ENCODE assay signal across 16 cellular contexts in the genomic region with DNA sequence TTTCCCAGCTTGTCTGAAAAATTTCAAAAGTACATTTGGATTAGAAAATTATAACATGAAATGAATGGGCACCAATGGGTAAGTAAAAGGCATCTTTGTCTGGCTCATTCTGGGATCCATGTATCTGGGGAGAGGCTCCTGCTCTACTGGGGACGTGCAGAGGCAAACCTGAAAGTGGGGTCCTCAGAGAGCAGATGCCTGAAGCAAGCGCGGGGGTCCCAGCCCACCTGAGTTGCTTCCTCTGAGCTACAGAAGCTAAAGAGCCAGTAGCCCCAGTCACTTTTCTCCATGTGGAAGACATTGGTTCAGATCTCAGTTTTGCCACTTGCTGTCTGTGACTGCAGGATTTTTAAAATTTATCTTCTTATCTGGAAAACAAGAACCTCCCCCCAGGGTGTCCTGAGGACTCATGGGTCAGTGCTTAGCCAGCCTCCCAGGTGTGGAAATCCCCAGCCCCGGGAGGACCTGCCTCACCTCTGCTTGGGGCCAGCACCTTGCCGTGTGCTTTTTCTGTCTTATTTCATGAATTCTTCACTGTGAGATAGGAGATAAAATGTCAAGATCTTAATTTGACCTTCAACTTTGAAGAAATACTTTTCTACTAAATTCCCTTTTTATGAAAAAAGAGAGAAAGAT. TPM values are rescaled to one million over a fixed set of nuclear protein-coding genes. Genes with fewer than 3 reads are reported as not detected.
DNase-seq lines count a peak whose midpoint lies in the region; ATAC-seq and TF ChIP-seq lines count a peak whose summit lies in the region.
"Had no signal": no experiment of that assay in that cellular context is flagged by ENCODE, and none has a peak within 500 bp of the region (broad histone marks: within the 10 kb centered on the region; RNA-seq: fewer than 3 reads in every experiment).

No MANE protein-coding gene starts in this region.

- no peaks in the 10 kb centered on the region for H3K36me3 Mint-ChIP-seq in CD14-positive monocyte
- H3K36me3 Mint-ChIP-seq: CD4-positive, CD25-positive, alpha-beta regulatory T cell had no signal

- H3K4me1 ChIP-seq in parathyroid adenoma (peaks cover 11% of the 10 kb centered on the region), upper lobe of right lung (no peaks in the 10 kb centered on the region)
- H3K4me1 ChIP-seq: A549, BE2C, HAP-1 had no signal

- H3K4me1 Mint-ChIP-seq in CD14-positive monocyte: no peaks in the 10 kb centered on the region

- no peaks in the 10 kb centered on the region for H3K79me2 ChIP-seq in parathyroid adenoma

- H3K9me3 Mint-ChIP-seq in CD14-positive monocyte: no peaks in the 10 kb centered on the region
- H3K9me3 Mint-ChIP-seq: CD4-positive, CD25-positive, alpha-beta regulatory T cell; GM23338 had no signal

- H3K27ac Mint-ChIP-seq in CD14-positive monocyte: no peak overlapping the region
- H3K27ac Mint-ChIP-seq: GM23338 had no signal

- peak; percentile 16 for DNase-seq in CD14-positive monocyte (ENCODE audit: low spot score)
- DNase-seq in WERI-Rb-1: peak; percentile 55
- peak; percentile 15 for DNase-seq in upper lobe of right lung
- DNase-seq in activated CD4-positive, alpha-beta T cell treated with anti-CD3 and anti-CD28 coated beads for 4 hours: no peak
- DNase-seq: BE2C; CD4-positive, CD25-positive, alpha-beta regulatory T cell; GF-D8; IMR-90; KBM-7 had no signal

- peak overlapping the region; percentile 27 for H3K27ac ChIP-seq in WERI-Rb-1
- H3K27ac ChIP-seq in parathyroid adenoma: peak overlapping the region; percentile 68
- H3K27ac ChIP-seq in upper lobe of right lung: no peak overlapping the region
- H3K27ac ChIP-seq: A549, HL-60 had no signal

- no peak for ATAC-seq in upper lobe of right lung
- no peak for ATAC-seq in HG02642 (IDR thresholded peaks at IDR 0.05; ENCODE audit: poor library complexity, unreplicated experiment)
- ATAC-seq in HG03378 (IDR thresholded peaks at IDR 0.05; ENCODE audit: unreplicated experiment): no peak
- ATAC-seq: A549, GM23338 had no signal

- intact Hi-C loops in CD14-positive monocyte (cut with micrococcal nuclease): no loop called here
- intact Hi-C loops in upper lobe of right lung (cut with DNase I): no loop called here

- H3K27me3 Mint-ChIP-seq in CD14-positive monocyte (ENCODE audit: low read depth in 3 of 3): peaks cover 0 to 6% (median 5%) of the 10 kb centered on the region in 3 donors

- H3K4me2 ChIP-seq in parathyroid adenoma (ENCODE audit: low read length): peak overlapping the region; percentile 43
- H3K4me2 ChIP-seq: A549, GM23338 had no signal

- no peaks in the 10 kb centered on the region for H3K36me3 ChIP-seq in WERI-Rb-1
- no peaks in the 10 kb centered on the region for H3K36me3 ChIP-seq in parathyroid adenoma (ENCODE audit: control insufficient read depth, insufficient read depth, low read length)
- no peaks in the 10 kb centered on the region for H3K36me3 ChIP-seq in upper lobe of right lung
- H3K36me3 ChIP-seq: BE2C, HAP-1 had no signal

- no peak for TF ChIP-seq CTCF in CD14-positive monocyte (IDR thresholded peaks at IDR 0.05)
- TF ChIP-seq CTCF in WERI-Rb-1 (IDR thresholded peaks at IDR 0.05; ENCODE audit: low read depth, low read length): no peak
- no peak for TF ChIP-seq CTCF in parathyroid adenoma (IDR thresholded peaks at IDR 0.05)
- TF ChIP-seq CTCF in upper lobe of right lung (IDR thresholded peaks at IDR 0.05): no peak

- H3K9me3 ChIP-seq in WERI-Rb-1 (ENCODE audit: severe bottlenecking) (no peaks in the 10 kb centered on the region), parathyroid adenoma (ENCODE audit: control insufficient read depth, low read length) (no peaks in the 10 kb centered on the region), upper lobe of right lung (no peaks in the 10 kb centered on the region)
- H3K9me3 ChIP-seq: A549, BE2C, HAP-1 had no signal

- H2AFZ ChIP-seq in parathyroid adenoma: no peak overlapping the region

- H3K9ac ChIP-seq in parathyroid adenoma: no peak overlapping the region

- H3K27me3 ChIP-seq in WERI-Rb-1 (ENCODE audit: insufficient read depth, low read depth, severe bottlenecking) (no peaks in the 10 kb centered on the region), parathyroid adenoma (ENCODE audit: control insufficient read depth, insufficient read depth, low read length) (no peaks in the 10 kb centered on the region), upper lobe of right lung (no peaks in the 10 kb centered on the region)
- H3K27me3 ChIP-seq: BE2C had no signal

- no peak overlapping the region for H3K4me3 Mint-ChIP-seq in CD14-positive monocyte
- H3K4me3 Mint-ChIP-seq: CD4-positive, CD25-positive, alpha-beta regulatory T cell; GM23338 had no signal

- no peak overlapping the region for H3K4me3 ChIP-seq in WERI-Rb-1 (ENCODE audit: low read depth, low read length)
- no peak overlapping the region for H3K4me3 ChIP-seq in parathyroid adenoma (ENCODE audit: low read depth, low read length)
- no peak overlapping the region for H3K4me3 ChIP-seq in upper lobe of right lung
- H3K4me3 ChIP-seq: A549, GM23338, HAP-1 had no signal

RNA-seq across cellular contexts. Expression of a gene that starts 25.1 kb away (rescaled TPM):
- polyA plus RNA-seq in CD14-positive monocyte: 10 to 100 TPM; 22.7 to 23.6 TPM
- 50.9 TPM for total RNA-seq in upper lobe of right lung

Comparison
In these comparisons a context has a peak if more than half of its experiments do, and no peak if none do; other contexts are left out.
1. DNase-seq: peak in CD14-positive monocyte (single experiment), WERI-Rb-1 (single experiment) and upper lobe of right lung (single experiment); none in activated CD4-positive, alpha-beta T cell treated with anti-CD3 and anti-CD28 coated beads for 4 hours (0 of 2).